8 cellular contexts compared by ENCODE assay signal in the genomic region with DNA sequence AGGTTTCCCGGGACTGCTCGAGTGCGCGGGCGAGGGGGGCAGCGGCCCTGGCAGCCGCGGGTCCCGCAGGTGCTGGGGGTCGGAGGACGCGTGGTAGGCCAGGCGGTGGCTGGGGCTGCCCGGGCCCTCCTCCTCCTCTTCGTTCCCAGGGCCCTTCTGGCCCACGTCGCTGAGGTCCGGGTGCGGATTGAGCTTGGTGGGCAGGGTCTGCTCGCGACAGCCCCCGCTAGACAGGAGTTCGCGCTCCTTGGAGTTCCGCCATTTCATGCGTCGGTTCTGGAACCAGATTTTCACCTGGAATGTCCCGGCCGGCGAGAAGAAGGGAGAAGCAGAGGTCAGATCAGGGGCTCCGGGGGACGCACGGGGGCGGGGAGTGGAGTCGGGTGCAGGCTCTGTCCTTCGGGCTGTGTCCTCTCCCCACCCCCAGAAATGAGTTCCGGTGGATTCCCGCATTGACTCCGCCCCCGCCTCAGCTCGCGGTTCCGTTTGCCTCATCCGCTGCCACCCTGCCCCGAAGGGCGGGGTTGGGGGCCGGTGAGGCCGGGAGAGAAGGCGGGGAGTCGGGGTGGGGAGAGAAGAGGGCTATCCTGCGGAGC. TPM values are rescaled to one million over a fixed set of nuclear protein-coding genes. Genes with fewer than 3 reads are reported as not detected.
DNase-seq lines count a peak whose midpoint lies in the region; ATAC-seq and TF ChIP-seq lines count a peak whose summit lies in the region.

No MANE protein-coding gene starts in this region.

- peaks cover 11% of the 10 kb centered on the region for H3K4me1 ChIP-seq in lower lobe of right lung
- peaks cover 0 to 13% (median 12%) of the 10 kb centered on the region in 5 donors for H3K4me1 ChIP-seq in subcutaneous abdominal adipose tissue (ENCODE audit: control insufficient read depth in 5 of 5, insufficient read depth in 5 of 5, low read length in 5 of 5)
- no peaks in the 10 kb centered on the region for H3K4me1 ChIP-seq in gastrocnemius medialis

- peak overlapping the region; percentile 34 for H3K4me3 ChIP-seq in lower lobe of right lung
- H3K4me3 ChIP-seq in subcutaneous abdominal adipose tissue (ENCODE audit: low read depth in 1 of 5, low read length in 5 of 5): peak overlapping the region in 3 of 5 donors; percentile 22 to 51 (median 44)
- peak overlapping the region in 1 of 4 donors; percentile 30 for H3K4me3 ChIP-seq in gastrocnemius medialis

- ATAC-seq in lower lobe of right lung: peak; percentile 20 to 22
- ATAC-seq in gastrocnemius medialis: no peak

- H3K9me3 Mint-ChIP-seq in activated T-helper 1 cell treated with anti-CD3 and anti-CD28 coated beads, Interleukin-12 subunit alpha, Interleukin-12 subunit beta, Interleukin-2, Interleukin-4 antibody, amounts not matched to agents 30 ng/mL and 10 ng/mL and 1 ng/mL, durations not matched to agents 14 hours and 24 hours and 36 hours: peaks cover 14% of the 10 kb centered on the region

- no peak overlapping the region for H3K27ac ChIP-seq in lower lobe of right lung
- H3K27ac ChIP-seq in subcutaneous abdominal adipose tissue (ENCODE audit: low read depth, low read length): no peak overlapping the region
- no peak overlapping the region for H3K27ac ChIP-seq in gastrocnemius medialis

- peaks cover 9% of the 10 kb centered on the region for H3K4me1 Mint-ChIP-seq in activated T-helper 1 cell treated with anti-CD3 and anti-CD28 coated beads, Interleukin-12 subunit alpha, Interleukin-12 subunit beta, Interleukin-2, Interleukin-4 antibody, amounts not matched to agents 30 ng/mL and 10 ng/mL and 1 ng/mL, durations not matched to agents 14 hours and 24 hours and 36 hours (ENCODE audit: low read depth)

- H3K9me3 ChIP-seq in lower lobe of right lung (no peaks in the 10 kb centered on the region), subcutaneous abdominal adipose tissue (ENCODE audit: control insufficient read depth in 5 of 5, low read length in 5 of 5) (peaks cover 0 to 3% (median 0%) of the 10 kb centered on the region in 5 donors), gastrocnemius medialis (no peaks in the 10 kb centered on the region)

- peak overlapping the region; percentile 65 for H3K27ac Mint-ChIP-seq in activated T-helper 1 cell treated with anti-CD3 and anti-CD28 coated beads, Interleukin-12 subunit alpha, Interleukin-12 subunit beta, Interleukin-2, Interleukin-4 antibody, amounts not matched to agents 30 ng/mL and 10 ng/mL and 1 ng/mL, durations not matched to agents 14 hours and 24 hours and 36 hours

- H3K36me3 ChIP-seq in lower lobe of right lung: no peaks in the 10 kb centered on the region
- H3K36me3 ChIP-seq in subcutaneous abdominal adipose tissue (ENCODE audit: control insufficient read depth in 5 of 5, insufficient read depth in 5 of 5, low read length in 5 of 5): no peaks in the 10 kb centered on the region
- H3K36me3 ChIP-seq in gastrocnemius medialis: no peaks in the 10 kb centered on the region

- intact Hi-C loops in activated T-helper 1 cell treated with anti-CD3 and anti-CD28 coated beads, Interleukin-12 subunit alpha, Interleukin-12 subunit beta, Interleukin-2, Interleukin-4 antibody, amounts not matched to agents 30 ng/mL and 10 ng/mL and 1 ng/mL, durations not matched to agents 14 hours and 24 hours and 36 hours (cut with micrococcal nuclease): loop anchor here (2.0 to 10.0 kb wide), 3 partner anchors 51 to 442 kb away; partner anchors contain the start of gene SLC6A5
- intact Hi-C loops in lower lobe of right lung (cut with DNase I): no loop called here
- intact Hi-C loops in gastrocnemius medialis (cut with DNase I; ENCODE audit: low total_unique reads): no loop called here

- H3K36me3 Mint-ChIP-seq in activated T-helper 1 cell treated with anti-CD3 and anti-CD28 coated beads, Interleukin-12 subunit alpha, Interleukin-12 subunit beta, Interleukin-2, Interleukin-4 antibody, amounts not matched to agents 30 ng/mL and 10 ng/mL and 1 ng/mL, durations not matched to agents 14 hours and 24 hours and 36 hours (ENCODE audit: low read depth): peaks cover 4% of the 10 kb centered on the region

- H3K4me3 Mint-ChIP-seq in activated T-helper 1 cell treated with anti-CD3 and anti-CD28 coated beads, Interleukin-12 subunit alpha, Interleukin-12 subunit beta, Interleukin-2, Interleukin-4 antibody, amounts not matched to agents 30 ng/mL and 10 ng/mL and 1 ng/mL, durations not matched to agents 14 hours and 24 hours and 36 hours: peak overlapping the region; percentile 62

- TF ChIP-seq POLR2A in gastrocnemius medialis (IDR thresholded peaks at IDR 0.05): no peak

- in situ Hi-C loops in gastrocnemius medialis (cut with MboI; ENCODE audit: low sequenced_read_pairs in 4 of 4): no loop called here

- H3K27me3 ChIP-seq in lower lobe of right lung (ENCODE audit: low read depth): peaks cover 85% of the 10 kb centered on the region
- peaks cover 52 to 64% (median 58%) of the 10 kb centered on the region in 5 donors for H3K27me3 ChIP-seq in subcutaneous abdominal adipose tissue (ENCODE audit: control insufficient read depth in 5 of 5, insufficient read depth in 4 of 5, low read length in 5 of 5)
- peaks cover 69 to 74% (median 72%) of the 10 kb centered on the region in 3 donors for H3K27me3 ChIP-seq in gastrocnemius medialis

- TF ChIP-seq CTCF in lower lobe of right lung (IDR thresholded peaks at IDR 0.05) (no peak), gastrocnemius medialis (IDR thresholded peaks at IDR 0.05 in 4 of 5, conservative IDR thresholded peaks at IDR 0.05 in 1 of 5) (no peak)

- peak; percentile 86 for DNase-seq in NCI-H1436 (lab: John Stamatoyannopoulos, UW)
- no peak for DNase-seq in NCI-H1436 treated with DMSO at 0.1 percent for 48 hours (lab: John Stamatoyannopoulos, UW)
- peak; percentile 11 for DNase-seq in activated T-helper 1 cell treated with anti-CD3 and anti-CD28 coated beads, Interleukin-12 subunit alpha, Interleukin-12 subunit beta, Interleukin-2, Interleukin-4 antibody, amounts not matched to agents 30 ng/mL and 10 ng/mL and 1 ng/mL, durations not matched to agents 14 hours and 24 hours and 36 hours (ENCODE audit: low spot score)
- DNase-seq in lower lobe of right lung: no peak
- no peak for DNase-seq in SKM-1 treated with dmso at 0.1 percent for 144 hours (lab: John Stamatoyannopoulos, UW; ENCODE audit: unreplicated experiment)
- DNase-seq in gastrocnemius medialis: no peak
- DNase-seq in NCI-H446 treated with DMSO at 0.1 percent for 48 hours (lab: John Stamatoyannopoulos, UW): no peak

- H3K9ac ChIP-seq in subcutaneous abdominal adipose tissue (ENCODE audit: low read length in 5 of 5): no peak overlapping the region

- H3K27me3 Mint-ChIP-seq in activated T-helper 1 cell treated with anti-CD3 and anti-CD28 coated beads, Interleukin-12 subunit alpha, Interleukin-12 subunit beta, Interleukin-2, Interleukin-4 antibody, amounts not matched to agents 30 ng/mL and 10 ng/mL and 1 ng/mL, durations not matched to agents 14 hours and 24 hours and 36 hours (ENCODE audit: insufficient read depth): peaks cover 61% of the 10 kb centered on the region

RNA-seq across cellular contexts. Expression of gene DBX1, which starts 3.9 kb away (rescaled TPM):
- not detected in 2 replicates for total RNA-seq in activated T-helper 1 cell treated with anti-CD3 and anti-CD28 coated beads, Interleukin-12 subunit alpha, Interleukin-12 subunit beta, Interleukin-2, Interleukin-4 antibody, amounts not matched to agents 30 ng/mL and 10 ng/mL and 1 ng/mL, durations not matched to agents 14 hours and 24 hours and 36 hours
- total RNA-seq in lower lobe of right lung: not detected
- not detected for total RNA-seq in gastrocnemius medialis

Comparison
In these comparisons a context has a peak if more than half of its experiments do, and no peak if none do; other contexts are left out.
1. DNase-seq: peak in NCI-H1436 (single experiment) and activated T-helper 1 cell treated with anti-CD3 and anti-CD28 coated beads, Interleukin-12 subunit alpha, Interleukin-12 subunit beta, Interleukin-2, Interleukin-4 antibody, amounts not matched to agents 30 ng/mL and 10 ng/mL and 1 ng/mL, durations not matched to agents 14 hours and 24 hours and 36 hours (single experiment); none in NCI-H1436 treated with DMSO at 0.1 percent for 48 hours (single experiment), lower lobe of right lung (single experiment), SKM-1 treated with dmso at 0.1 percent for 144 hours (single experiment), gastrocnemius medialis (0 of 2) and NCI-H446 treated with DMSO at 0.1 percent for 48 hours (single experiment).
2. ATAC-seq: peak in lower lobe of right lung (2 of 2); none in gastrocnemius medialis (0 of 2).